Comparison of ENCODE assay signal across 8 cellular contexts in the genomic region with DNA sequence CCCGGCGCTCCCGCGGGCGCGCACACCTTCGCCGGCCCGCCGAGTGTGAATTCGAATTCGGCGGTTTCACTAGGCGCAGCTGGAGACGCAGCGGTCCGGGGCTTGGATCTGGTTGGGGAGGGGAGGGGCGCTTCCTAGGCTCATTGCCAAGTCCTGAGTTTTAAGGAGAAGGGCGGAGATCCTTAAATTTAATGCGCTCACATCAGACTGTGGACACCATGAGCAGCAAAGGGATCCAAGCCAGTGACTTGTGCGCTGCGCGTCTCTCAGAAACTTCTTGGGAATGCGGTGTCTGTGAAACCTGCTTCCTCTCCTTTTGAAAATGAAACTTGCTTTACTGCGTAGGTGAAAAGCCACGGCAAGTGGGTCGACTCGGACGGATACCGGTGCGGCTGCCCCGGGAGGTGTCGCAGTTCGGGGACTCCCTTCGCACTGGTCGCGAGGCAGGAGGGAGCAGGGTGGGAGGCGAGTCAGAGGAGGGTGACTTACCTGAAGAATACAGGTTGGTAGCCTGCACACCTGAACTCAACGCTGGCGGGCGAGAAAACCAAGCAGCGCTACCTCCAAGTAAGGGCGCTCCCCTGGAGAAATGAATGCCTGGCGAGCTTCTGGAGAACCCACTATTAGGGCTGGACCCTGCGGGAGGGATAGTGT. TPM values are rescaled to one million over a fixed set of nuclear protein-coding genes. Genes with fewer than 3 reads are reported as not detected.
DNase-seq lines count a peak whose midpoint lies in the region; ATAC-seq and TF ChIP-seq lines count a peak whose summit lies in the region.

No MANE protein-coding gene starts in this region.

- intact Hi-C loops in CD4-positive, alpha-beta memory T cell (cut with micrococcal nuclease) = loop anchor here (1.0 to 10.0 kb wide), 10 partner anchors 9 to 1536 kb away; a partner anchor contains a TSS
- intact Hi-C loops in right lobe of liver (cut with DNase I) = no loop called here

- no peaks in the 10 kb centered on the region for H3K9me3 ChIP-seq in CD4-positive, alpha-beta memory T cell (ENCODE audit: control insufficient read depth in 1 of 2, low read length in 2 of 2)
- H3K9me3 ChIP-seq in right lobe of liver = no peaks in the 10 kb centered on the region

- H3K4me1 ChIP-seq in CD4-positive, alpha-beta memory T cell (ENCODE audit: insufficient read depth, low read length) = peaks cover 51% of the 10 kb centered on the region
- H3K4me1 ChIP-seq in right lobe of liver = peaks cover 0 to 12% (median 0%) of the 10 kb centered on the region in 4 donors

- CTCF ChIA-PET in CD4-positive, alpha-beta memory T cell (lab: Charles Lee; ENCODE audit: partially characterized antibody) = interaction anchor here (0.7 to 13.9 kb wide), 13 partner anchors 12 to 322 kb away, joined by 3 to 135 read pairs (median 4); no protein-coding TSS in a partner anchor

- ATAC-seq in HG02642 (IDR thresholded peaks at IDR 0.05; ENCODE audit: poor library complexity, unreplicated experiment) = peak; percentile 6
- ATAC-seq in central memory CD8-positive, alpha-beta T cell (replicated peaks; ENCODE audit: extremely low read depth, poor library complexity, severe bottlenecking) = peak; percentile 38
- ATAC-seq in right lobe of liver = peak; percentile 5 to 11 (median 8)
- no peak for ATAC-seq in GM19035 (IDR thresholded peaks at IDR 0.05; ENCODE audit: unreplicated experiment)

- H3K27me3 ChIP-seq in CD4-positive, alpha-beta memory T cell (ENCODE audit: insufficient read depth, low read length) = no peaks in the 10 kb centered on the region
- no peaks in the 10 kb centered on the region for H3K27me3 ChIP-seq in right lobe of liver

- no peak for TF ChIP-seq POLR2A in right lobe of liver (IDR thresholded peaks at IDR 0.05)

- TF ChIP-seq CTCF in right lobe of liver (IDR thresholded peaks at IDR 0.05) = no peak

- peak overlapping the region; percentile 91 to 100 (median 98) for H3K4me3 Mint-ChIP-seq in CD4-positive, alpha-beta memory T cell
- peak overlapping the region; percentile 99 for H3K4me3 Mint-ChIP-seq in central memory CD8-positive, alpha-beta T cell

- H3K4me1 Mint-ChIP-seq in CD4-positive, alpha-beta memory T cell = peaks cover 31 to 65% (median 41%) of the 10 kb centered on the region in 4 donors
- peaks cover 52% of the 10 kb centered on the region for H3K4me1 Mint-ChIP-seq in central memory CD8-positive, alpha-beta T cell

- under 1% methylated on average over 36 of the region's 45 CpGs for WGBS in right lobe of liver (ENCODE audit: insufficient coverage, low coverage, low lambda C conversion rate, missing lambda C conversion rate)

- H3K27me3 Mint-ChIP-seq in CD4-positive, alpha-beta memory T cell = no peaks in the 10 kb centered on the region
- H3K27me3 Mint-ChIP-seq in central memory CD8-positive, alpha-beta T cell = no peaks in the 10 kb centered on the region

- no peaks in the 10 kb centered on the region for H3K9me3 Mint-ChIP-seq in CD4-positive, alpha-beta memory T cell
- no peaks in the 10 kb centered on the region for H3K9me3 Mint-ChIP-seq in central memory CD8-positive, alpha-beta T cell

- H3K27ac Mint-ChIP-seq in CD4-positive, alpha-beta memory T cell = peak overlapping the region; percentile 94 to 99 (median 98)
- peak overlapping the region; percentile 97 for H3K27ac Mint-ChIP-seq in central memory CD8-positive, alpha-beta T cell (ENCODE audit: low read depth)

- POLR2A ChIA-PET in CD4-positive, alpha-beta memory T cell (lab: Charles Lee; ENCODE audit: partially characterized antibody) = interaction anchor here (0.6 to 12.2 kb wide), 35 partner anchors 8 to 852 kb away, joined by 3 to 493 read pairs (median 5); a partner anchor contains a TSS

- H3K36me3 Mint-ChIP-seq in CD4-positive, alpha-beta memory T cell = peaks cover 22 to 37% of the 10 kb centered on the region in 2 donors
- peaks cover 42% of the 10 kb centered on the region for H3K36me3 Mint-ChIP-seq in central memory CD8-positive, alpha-beta T cell (ENCODE audit: insufficient read depth)

- peak overlapping the region; percentile 92 for H3K27ac ChIP-seq in CD4-positive, alpha-beta memory T cell (ENCODE audit: low read depth, low read length)
- H3K27ac ChIP-seq in right lobe of liver = peak overlapping the region; percentile 61 to 81 (median 76)

- peak overlapping the region; percentile 93 for H3K4me3 ChIP-seq in CD4-positive, alpha-beta memory T cell (ENCODE audit: low read length in 2 of 2)
- H3K4me3 ChIP-seq in right lobe of liver = peak overlapping the region; percentile 64 to 79 (median 75)

- peak; percentile 69 to 83 (median 76) for DNase-seq in CD4-positive, alpha-beta memory T cell
- peak; percentile 11 to 40 (median 28) for DNase-seq in activated CD4-positive, CD25-positive, alpha-beta regulatory T cell (lab: John Stamatoyannopoulos, UW)
- peak; percentile 57 to 70 for DNase-seq in central memory CD8-positive, alpha-beta T cell (ENCODE audit: low spot score in 2 of 2)
- DNase-seq in right lobe of liver = peak; percentile 52 to 70 (median 66)
- DNase-seq in stimulated activated CD4-positive, alpha-beta T cell treated with anti-CD3 and anti-CD28 coated beads, TNF-alpha, amount 100 ng/mL, for 4 hours (ENCODE audit: low read depth in 3 of 3) = peak; percentile 19 to 41 (median 29)
- DNase-seq in HuH-7.5 (ENCODE audit: low spot score) = no peak

- H3K36me3 ChIP-seq in CD4-positive, alpha-beta memory T cell (ENCODE audit: insufficient read depth, low read length) = no peaks in the 10 kb centered on the region
- no peaks in the 10 kb centered on the region for H3K36me3 ChIP-seq in right lobe of liver

RNA-seq across cellular contexts. Expression of a gene that starts 0.9 kb away (rescaled TPM):
- total RNA-seq in CD4-positive, alpha-beta memory T cell = 10 to 100 TPM; 13.9 to 14.8 TPM
- polyA plus RNA-seq in CD4-positive, alpha-beta memory T cell = 10 to 100 TPM in 1 of 2 donors, 1 to 10 TPM in 1; 5.3 to 43.0 TPM
- 10 to 100 TPM in 1 of 6 experiments, 1 to 10 TPM in 5; 2.3 to 13.7 (median 3.0) TPM for total RNA-seq in right lobe of liver
